In genomic region chr21:43975469-43976098, GRCh38 we compare ENCODE assay signal across 1 cellular context.
TF ChIP-seq lines count a peak whose summit lies in the region.

No MANE protein-coding gene starts in this region.

TF ChIP-seq in HepG2, 621 proteins besides CTCF, POLR2A, EP300 and RAD21 (continued from another document and continues in another):
- TF ChIP-seq HNF1B (CRISPR knock-in tag; IDR thresholded peaks at IDR 0.05), result peak; percentile 62; the same call in 1 of the 2 replicates
- TF ChIP-seq CCDC6 (CRISPR knock-in tag; IDR thresholded peaks at IDR 0.05), result no peak
- TF ChIP-seq NCOA5 (CRISPR knock-in tag; IDR thresholded peaks at IDR 0.05), result no peak
- peak; percentile 60; the same call in 1 of the 2 replicates for TF ChIP-seq KDM2A (CRISPR knock-in tag; IDR thresholded peaks at IDR 0.05; ENCODE audit: borderline replicate concordance, low read depth)
- no peak for TF ChIP-seq POGK (CRISPR knock-in tag; conservative IDR thresholded peaks at IDR 0.05)
- no peak for TF ChIP-seq SRSF1 (optimal IDR thresholded peaks at IDR 0.05; ENCODE audit: low read depth, low read length)
- TF ChIP-seq NCOA1 (CRISPR knock-in tag; IDR thresholded peaks at IDR 0.05), result no peak
- no peak for TF ChIP-seq FOXK2 (IDR thresholded peaks at IDR 0.05)
- TF ChIP-seq TRAFD1 (CRISPR knock-in tag; IDR thresholded peaks at IDR 0.05; ENCODE audit: borderline replicate concordance), result no peak
- TF ChIP-seq RFXAP (CRISPR knock-in tag; IDR thresholded peaks at IDR 0.05; ENCODE audit: borderline replicate concordance), result no peak
- TF ChIP-seq TARDBP (CRISPR knock-in tag; IDR thresholded peaks at IDR 0.05), result peak; percentile 12; the same call in 1 of the 2 replicates
- TF ChIP-seq ZBTB20 (CRISPR knock-in tag; IDR thresholded peaks at IDR 0.05; ENCODE audit: borderline replicate concordance, low read depth), result peak; percentile 40; the same call in 1 of the 2 replicates
- TF ChIP-seq ZBTB34 (CRISPR knock-in tag; IDR thresholded peaks at IDR 0.05), result no peak
- TF ChIP-seq ZNF563 (CRISPR knock-in tag; IDR thresholded peaks at IDR 0.05), result no peak
- TF ChIP-seq FOXC1 (CRISPR knock-in tag; IDR thresholded peaks at IDR 0.05; ENCODE audit: borderline replicate concordance), result peak; percentile 68; the same call in 1 of the 2 replicates
- no peak for TF ChIP-seq PATZ1 (CRISPR knock-in tag; IDR thresholded peaks at IDR 0.05)
- TF ChIP-seq MLLT10 (CRISPR knock-in tag; IDR thresholded peaks at IDR 0.05), result no peak
- no peak for TF ChIP-seq LBX2 (CRISPR knock-in tag; IDR thresholded peaks at IDR 0.05; ENCODE audit: borderline replicate concordance)
- TF ChIP-seq YEATS2 (CRISPR knock-in tag; IDR thresholded peaks at IDR 0.05; ENCODE audit: borderline replicate concordance), result no peak
- no peak for TF ChIP-seq CEBPZ (IDR thresholded peaks at IDR 0.05; ENCODE audit: low read length)
- TF ChIP-seq ZNF343 (CRISPR knock-in tag; IDR thresholded peaks at IDR 0.05), result no peak
- TF ChIP-seq ZNF678 (CRISPR knock-in tag; IDR thresholded peaks at IDR 0.05), result no peak
- TF ChIP-seq SALL1 (CRISPR knock-in tag; IDR thresholded peaks at IDR 0.05), result peak; percentile 21; the same call in 1 of the 2 replicates
- no peak for TF ChIP-seq ZBTB14 (CRISPR knock-in tag; IDR thresholded peaks at IDR 0.05)
- no peak for TF ChIP-seq ZNF776 (CRISPR knock-in tag; IDR thresholded peaks at IDR 0.05)
- 0 out of 4 replicates have a peak, but pooled peaks of 1 of the 2 experiments have one; percentile 34 for TF ChIP-seq HMGXB4 (CRISPR knock-in tag; IDR thresholded peaks at IDR 0.05; ENCODE audit: borderline replicate concordance in 1 of 2, low read depth in 1 of 2)
- peak; percentile 91 for TF ChIP-seq STAG1 (CRISPR knock-in tag; IDR thresholded peaks at IDR 0.05)
- 0 out of 2 replicates have a peak, but pooled peaks have one; percentile 17 for TF ChIP-seq KDM5B (CRISPR knock-in tag; IDR thresholded peaks at IDR 0.05; ENCODE audit: borderline replicate concordance)
- no peak for TF ChIP-seq KDM4B (CRISPR knock-in tag; IDR thresholded peaks at IDR 0.05)
- no peak for TF ChIP-seq MXD3 (CRISPR knock-in tag; IDR thresholded peaks at IDR 0.05)
- peak; percentile 27; the same call in 1 of the 2 replicates for TF ChIP-seq ARID4A (CRISPR knock-in tag; IDR thresholded peaks at IDR 0.05; ENCODE audit: borderline replicate concordance)
- no peak for TF ChIP-seq HIVEP1 (CRISPR knock-in tag; IDR thresholded peaks at IDR 0.05)
- TF ChIP-seq SNRNP70 (IDR thresholded peaks at IDR 0.05; ENCODE audit: low read depth, low read length), result no peak
- no peak for TF ChIP-seq ZNF143 (CRISPR knock-in tag; IDR thresholded peaks at IDR 0.05)
- TF ChIP-seq ZNF607 (CRISPR knock-in tag; IDR thresholded peaks at IDR 0.05; ENCODE audit: borderline replicate concordance), result peak; percentile 27; the same call in 1 of the 2 replicates
- TF ChIP-seq POLR2AphosphoS5 (IDR thresholded peaks at IDR 0.05; ENCODE audit: low read depth, low read length), result no peak
- TF ChIP-seq SMARCC2 (IDR thresholded peaks at IDR 0.05), result no peak
